25 cellular contexts compared by ENCODE assay signal in the genomic region with DNA sequence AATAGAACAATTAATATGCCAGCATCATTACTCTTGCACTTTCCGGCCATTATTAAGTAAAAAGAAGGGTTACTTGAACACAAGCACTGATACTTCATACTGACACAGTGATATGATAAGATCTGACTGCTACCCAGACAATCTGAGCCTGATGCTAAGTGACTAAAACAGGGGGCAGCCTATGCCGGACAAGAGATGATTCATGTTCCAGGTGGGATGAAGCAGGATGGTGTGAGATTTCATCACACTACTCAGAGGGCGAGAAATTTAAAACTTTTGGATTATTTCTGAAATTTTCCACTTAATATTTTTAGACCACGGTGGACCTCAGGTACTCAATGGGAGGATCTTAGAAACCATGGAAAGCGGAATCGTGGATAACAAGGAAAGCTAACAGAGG.
"Had no signal": no experiment of that assay in that cellular context is flagged by ENCODE, and none has a peak within 500 bp of the region (broad histone marks: within the 10 kb centered on the region; RNA-seq: fewer than 3 reads in every experiment).

No MANE protein-coding gene starts in this region.

- FAIRE-seq: islet of Langerhans, kidney, urothelium cell line had no signal

- H3K27ac ChIP-seq: left ventricle myocardium inferior, ovary, right atrium auricular region, right lobe of liver, transverse colon, upper lobe of right lung had no signal

- H3K4me2 ChIP-seq: smooth muscle cell had no signal

- H3K27me3 ChIP-seq: ovary, right atrium auricular region, right lobe of liver, transverse colon, upper lobe of right lung had no signal

- DNase-seq: hippocampal formation; immature natural killer cell; kidney; left colon; left ventricle myocardium inferior; naive B cell; natural killer cell; nephron progenitor cell; ovary; right lobe of liver; stimulated activated CD4-positive, alpha-beta T cell treated with anti-CD3 and anti-CD28 coated beads, Interleukin-1b, Interleukin-23, amount 100 ng/mL, for 48 hours; stimulated activated CD4-positive, alpha-beta T cell treated with anti-CD3 and anti-CD28 coated beads, Interleukin-2, amount 100 ng/mL, for 48 hours; stimulated activated CD4-positive, alpha-beta T cell treated with anti-CD3 and anti-CD28 coated beads, Interleukin-4, amount 100 ng/mL, for 4 hours; stimulated activated CD8-positive, alpha-beta memory T cell treated with anti-CD3 and anti-CD28 coated beads, Interleukin-4, amount 100 ng/mL, for 48 hours; stimulated activated naive CD4-positive, alpha-beta T cell treated with Interleukin-2 at 50 U/mL for 16 hours; stimulated activated naive CD8-positive, alpha-beta T cell treated with anti-CD3 and anti-CD28 coated beads, Interleukin-15, amount 100 ng/mL, for 72 hours; substantia nigra; transverse colon; upper lobe of right lung had no signal

- H3K9me3 ChIP-seq: left ventricle myocardium inferior, ovary, right atrium auricular region, right lobe of liver, transverse colon, upper lobe of right lung had no signal

- ATAC-seq: left colon; natural killer cell; right lobe of liver; stimulated activated memory B cell treated with anti-CD40 and anti-IgM and Interleukin-4, amounts not matched to agents 10 μg/mL and 1 μg/mL and 100 μg/mL, for 72 hours; stimulated activated naive CD8-positive, alpha-beta T cell treated with anti-CD3 and anti-CD28 coated beads, Interleukin-15, amount 100 ng/mL, for 72 hours; upper lobe of right lung had no signal

- H3K4me3 ChIP-seq: left ventricle myocardium inferior, lung, ovary, right atrium auricular region, right lobe of liver, smooth muscle cell, transverse colon, upper lobe of right lung had no signal

- H3K36me3 ChIP-seq: left ventricle myocardium inferior, ovary, right atrium auricular region, right lobe of liver, transverse colon, upper lobe of right lung had no signal
